In genomic region chr12:124358572-124358971, GRCh38 we compare ENCODE assay signal across 18 cellular contexts.
"Had no signal": no experiment of that assay in that cellular context is flagged by ENCODE, and none has a peak within 500 bp of the region (broad histone marks: within the 10 kb centered on the region; RNA-seq: fewer than 3 reads in every experiment).

No MANE protein-coding gene starts in this region.

- H3K36me3 Mint-ChIP-seq: activated naive CD8-positive, alpha-beta T cell had no signal

- H3K4me1 Mint-ChIP-seq: activated B cell treated with CpG ODN at 0.5 μM for 24 hours; activated CD4-positive, alpha-beta T cell treated with anti-CD3 and anti-CD28 coated beads, Interleukin-2, amount 10 ng/mL, durations not matched to agents 7 days and 5 days; endodermal cell had no signal

- ATAC-seq: activated T-cell treated with anti-CD3 and anti-CD28 coated beads, Interleukin-2, amount 50 U/mL, for 72 hours; lower lobe of right lung; stimulated activated naive B cell treated with anti-CD40 and anti-IgM and Interleukin-4, amounts not matched to agents 10 μg/mL and 1 μg/mL and 100 μg/mL, for 72 hours had no signal

- H3K9me3 ChIP-seq: lower lobe of right lung, upper lobe of left lung had no signal

- H3K4me3 Mint-ChIP-seq: activated B cell treated with CpG ODN at 0.5 μM for 24 hours; activated CD4-positive, alpha-beta T cell treated with anti-CD3 and anti-CD28 coated beads, Interleukin-2, amount 10 ng/mL, durations not matched to agents 7 days and 5 days; activated naive CD8-positive, alpha-beta T cell; activated T-cell treated with anti-CD3 and anti-CD28 coated beads, Interleukin-2, amount 50 U/mL, for 72 hours; endodermal cell; mesothelial cell of epicardium; neural crest cell; stimulated activated naive B cell treated with anti-CD40 and anti-IgM and Interleukin-4, amounts not matched to agents 10 μg/mL and 1 μg/mL and 100 μg/mL, for 72 hours; T-helper 1 cell treated with Interleukin-12 subunit alpha and Interleukin-12 subunit beta and Interleukin-4 antibody, amounts not matched to agents 30 μg/mL and 1 μg/mL, for 36 hours had no signal

- H3K27me3 Mint-ChIP-seq: activated B cell treated with CpG ODN at 0.5 μM for 24 hours; activated CD4-positive, alpha-beta T cell treated with anti-CD3 and anti-CD28 coated beads, Interleukin-2, amount 10 ng/mL, durations not matched to agents 7 days and 5 days; activated naive CD8-positive, alpha-beta T cell; stimulated activated naive B cell treated with anti-CD40 and anti-IgM and Interleukin-4, amounts not matched to agents 10 μg/mL and 1 μg/mL and 100 μg/mL, for 72 hours had no signal

- DNase-seq: activated B cell treated with CpG ODN at 0.5 μM for 24 hours; activated CD4-positive, alpha-beta T cell treated with anti-CD3 and anti-CD28 coated beads, Interleukin-2, amount 10 ng/mL, durations not matched to agents 7 days and 5 days; activated CD8-positive, alpha-beta memory T cell treated with anti-CD3 and anti-CD28 coated beads, Interleukin-2, amount 50 U/mL, for 48 hours; activated gamma-delta T cell; activated T-cell treated with anti-CD3 and anti-CD28 coated beads, Interleukin-2, amount 50 U/mL, for 72 hours; amniotic stem cell; cerebellar nuclear complex; dorsolateral prefrontal cortex; endodermal cell; lower lobe of right lung; SIG-M5; stimulated activated CD4-positive, alpha-beta T cell treated with anti-CD3 and anti-CD28 coated beads, Interleukin-4, amount 100 ng/mL, for 1 hour; stimulated activated naive B cell treated with anti-CD40 and anti-IgM and Interleukin-4, amounts not matched to agents 10 μg/mL and 1 μg/mL and 100 μg/mL, for 72 hours; upper lobe of left lung had no signal

- H3K27ac ChIP-seq: lower lobe of right lung had no signal

- H3K9me3 Mint-ChIP-seq: activated B cell treated with CpG ODN at 0.5 μM for 24 hours; activated CD4-positive, alpha-beta T cell treated with anti-CD3 and anti-CD28 coated beads, Interleukin-2, amount 10 ng/mL, durations not matched to agents 7 days and 5 days; activated T-cell treated with anti-CD3 and anti-CD28 coated beads, Interleukin-2, amount 50 U/mL, for 72 hours; endodermal cell; mesothelial cell of epicardium; neural crest cell; stimulated activated naive B cell treated with anti-CD40 and anti-IgM and Interleukin-4, amounts not matched to agents 10 μg/mL and 1 μg/mL and 100 μg/mL, for 72 hours; T-helper 1 cell treated with Interleukin-12 subunit alpha and Interleukin-12 subunit beta and Interleukin-4 antibody, amounts not matched to agents 30 μg/mL and 1 μg/mL, for 36 hours had no signal

- H3K27ac Mint-ChIP-seq: activated B cell treated with CpG ODN at 0.5 μM for 24 hours; activated CD4-positive, alpha-beta T cell treated with anti-CD3 and anti-CD28 coated beads, Interleukin-2, amount 10 ng/mL, durations not matched to agents 7 days and 5 days; activated naive CD8-positive, alpha-beta T cell; activated T-cell treated with anti-CD3 and anti-CD28 coated beads, Interleukin-2, amount 50 U/mL, for 72 hours; endodermal cell; stimulated activated naive B cell treated with anti-CD40 and anti-IgM and Interleukin-4, amounts not matched to agents 10 μg/mL and 1 μg/mL and 100 μg/mL, for 72 hours; T-helper 1 cell treated with Interleukin-12 subunit alpha and Interleukin-12 subunit beta and Interleukin-4 antibody, amounts not matched to agents 30 μg/mL and 1 μg/mL, for 36 hours had no signal

- H3K4me3 ChIP-seq: dorsolateral prefrontal cortex, lower lobe of right lung, upper lobe of left lung had no signal

- H3K27me3 ChIP-seq: dorsolateral prefrontal cortex, upper lobe of left lung had no signal
